Comparison of ENCODE assay signal across 10 cellular contexts in genomic region chr9:109166771-109167601, GRCh38. TPM values are rescaled to one million over a fixed set of nuclear protein-coding genes. Genes with fewer than 3 reads are reported as not detected.
DNase-seq lines count a peak whose midpoint lies in the region; ATAC-seq, FAIRE-seq and TF ChIP-seq lines count a peak whose summit lies in the region.
"Had no signal": no experiment of that assay in that cellular context is flagged by ENCODE, and none has a peak within 500 bp of the region (broad histone marks: within the 10 kb centered on the region; RNA-seq: fewer than 3 reads in every experiment).

A gene with protein sequence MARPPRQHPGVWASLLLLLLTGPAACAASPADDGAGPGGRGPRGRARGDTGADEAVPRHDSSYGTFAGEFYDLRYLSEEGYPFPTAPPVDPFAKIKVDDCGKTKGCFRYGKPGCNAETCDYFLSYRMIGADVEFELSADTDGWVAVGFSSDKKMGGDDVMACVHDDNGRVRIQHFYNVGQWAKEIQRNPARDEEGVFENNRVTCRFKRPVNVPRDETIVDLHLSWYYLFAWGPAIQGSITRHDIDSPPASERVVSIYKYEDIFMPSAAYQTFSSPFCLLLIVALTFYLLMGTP (minus strand): TSS chr9:109167249. CDS start chr9:109167138, 111 bp downstream.

- H3K27ac ChIP-seq in astrocyte (ENCODE audit: low read depth, low read length) (no peak within 1 kb of the TSS), stomach smooth muscle (ENCODE audit: low read length) (no peak within 1 kb of the TSS)

- H2AFZ ChIP-seq in astrocyte (ENCODE audit: low read depth, low read length): peak within 1 kb of the TSS; percentile 76

- H3K79me2 ChIP-seq in astrocyte (ENCODE audit: insufficient read depth, low read length): no peaks in the 10 kb centered on the region

- ATAC-seq in GM18502 (IDR thresholded peaks at IDR 0.05; ENCODE audit: poor library complexity, unreplicated experiment): no peak
- no peak for ATAC-seq in GM19467 (IDR thresholded peaks at IDR 0.05; ENCODE audit: unreplicated experiment)

- peak within 1 kb of the TSS; percentile 29 for H3K4me3 ChIP-seq in astrocyte (ENCODE audit: insufficient read depth, low read depth, low read length)
- peak within 1 kb of the TSS; percentile 26 for H3K4me3 ChIP-seq in kidney epithelial cell (ENCODE audit: low read depth, low read length)
- H3K4me3 ChIP-seq in stomach smooth muscle (ENCODE audit: low read length in 2 of 2): peak within 1 kb of the TSS; percentile 74 to 77
- H3K4me3 ChIP-seq in HAP-1: no peak within 1 kb of the TSS

- H3K4me3 Mint-ChIP-seq in astrocyte (ENCODE audit: unreplicated experiment): peak within 1 kb of the TSS; percentile 76
- H3K4me3 Mint-ChIP-seq: B cell had no signal

- peaks cover 52% of the 10 kb centered on the region for H3K27me3 Mint-ChIP-seq in astrocyte (ENCODE audit: low read depth, unreplicated experiment)

- no peak for TF ChIP-seq CTCF in astrocyte (IDR thresholded peaks at IDR 0.05; ENCODE audit: insufficient read depth, low read depth, low read length)
- TF ChIP-seq CTCF in kidney epithelial cell (IDR thresholded peaks at IDR 0.05; ENCODE audit: insufficient read depth, low read length, poor library complexity, severe bottlenecking): no peak

- no peak within 1 kb of the TSS for H3K27ac Mint-ChIP-seq in astrocyte (ENCODE audit: unreplicated experiment)
- H3K27ac Mint-ChIP-seq: B cell had no signal

- H3K36me3 ChIP-seq in astrocyte (ENCODE audit: insufficient read depth, low read length) (no peaks in the 10 kb centered on the region), kidney epithelial cell (ENCODE audit: control insufficient read depth, insufficient read depth, low read length) (no peaks in the 10 kb centered on the region), stomach smooth muscle (ENCODE audit: control insufficient read depth in 2 of 2, insufficient read depth in 2 of 2, low read length in 2 of 2) (no peaks in the 10 kb centered on the region), HAP-1 (replicated peaks) (no peaks in the 10 kb centered on the region)

- H3K4me1 Mint-ChIP-seq in astrocyte (ENCODE audit: low read depth, unreplicated experiment): no peaks in the 10 kb centered on the region

- in situ Hi-C loops in HAP-1 (cut with MboI; ENCODE audit: low sequenced_read_pairs): no loop called here

- H3K9me3 ChIP-seq in astrocyte (ENCODE audit: insufficient read depth, low read depth, low read length) (no peaks in the 10 kb centered on the region), stomach smooth muscle (ENCODE audit: control insufficient read depth in 2 of 2, low read length in 2 of 2) (peaks cover 3 to 4% of the 10 kb centered on the region in 2 donors), HAP-1 (no peaks in the 10 kb centered on the region)

- H3K27me3 ChIP-seq in astrocyte (ENCODE audit: insufficient read depth, low read length) (peaks cover 31% of the 10 kb centered on the region), kidney epithelial cell (ENCODE audit: control insufficient read depth, insufficient read depth, low read length) (peaks cover 11% of the 10 kb centered on the region), stomach smooth muscle (ENCODE audit: control insufficient read depth in 1 of 2, insufficient read depth in 2 of 2, low read length in 2 of 2) (peaks cover 2 to 3% of the 10 kb centered on the region in 2 donors), HAP-1 (ENCODE audit: low read depth) (no peaks in the 10 kb centered on the region)

- peaks cover 13% of the 10 kb centered on the region for H3K9me3 Mint-ChIP-seq in astrocyte (ENCODE audit: unreplicated experiment)

- DNase-seq in NCI-H2081 (lab: John Stamatoyannopoulos, UW) (peak; percentile 31 to 36), NCI-H2081 treated with DMSO at 0.1 percent for 48 hours (lab: John Stamatoyannopoulos, UW) (no peak), astrocyte (ENCODE audit: low read depth) (no peak), kidney epithelial cell (ENCODE audit: low read depth) (no peak), HAP-1 (ENCODE audit: low spot score in 2 of 2) (no peak)

- H3K4me2 ChIP-seq in astrocyte (ENCODE audit: low read length): peak within 1 kb of the TSS; percentile 82

- no peaks in the 10 kb centered on the region for H3K36me3 Mint-ChIP-seq in astrocyte (ENCODE audit: low read depth, unreplicated experiment)

- no peaks in the 10 kb centered on the region for H4K20me1 ChIP-seq in astrocyte (ENCODE audit: insufficient read depth, low read length)

- peaks cover 5% of the 10 kb centered on the region for H3K4me1 ChIP-seq in astrocyte (ENCODE audit: insufficient read depth, low read length)
- H3K4me1 ChIP-seq in stomach smooth muscle (ENCODE audit: control insufficient read depth, insufficient read depth, low read length): peaks cover 4% of the 10 kb centered on the region
- H3K4me1 ChIP-seq in HAP-1: no peaks in the 10 kb centered on the region

- FAIRE-seq in astrocyte (lab: Jason Lieb, UNC): no peak

- no peak within 1 kb of the TSS for H3K9ac ChIP-seq in astrocyte (ENCODE audit: low read length)
- peak within 1 kb of the TSS in 1 of 2 donors; percentile 45 for H3K9ac ChIP-seq in stomach smooth muscle (ENCODE audit: low read length in 2 of 2)

RNA-seq across cellular contexts. Expression of the gene that starts here (rescaled TPM):
- total RNA-seq in astrocyte: 0.43 and 1.1 TPM in 2 replicates
- total RNA-seq in kidney epithelial cell: under 0.01 and 0.14 TPM in 2 replicates
- total RNA-seq: B cell, NCI-H460 had no signal

Comparison
In these comparisons a context has a peak if more than half of its experiments do, and no peak if none do; other contexts are left out.
1. DNase-seq: peak in NCI-H2081 (2 of 2); none in NCI-H2081 treated with DMSO at 0.1 percent for 48 hours (single experiment), astrocyte (single experiment), kidney epithelial cell (single experiment) and HAP-1 (0 of 2).